In genomic region chr3:150132101-150132749, GRCh38 we compare ENCODE assay signal across 14 cellular contexts.
DNase-seq lines count a peak whose midpoint lies in the region; ATAC-seq and TF ChIP-seq lines count a peak whose summit lies in the region.
"Had no signal": no experiment of that assay in that cellular context is flagged by ENCODE, and none has a peak within 500 bp of the region (broad histone marks: within the 10 kb centered on the region; RNA-seq: fewer than 3 reads in every experiment).

No MANE protein-coding gene starts in this region.

- peak; percentile 45 for DNase-seq in GM12865 (ENCODE audit: low read depth)
- peak; percentile 23 for DNase-seq in H4 (ENCODE audit: low spot score)
- peak; percentile 50 for DNase-seq in NCI-H69 (lab: John Stamatoyannopoulos, UW)
- peak; percentile 38 for DNase-seq in choroid plexus epithelial cell (ENCODE audit: low read depth)
- DNase-seq in activated naive CD4-positive, alpha-beta T cell treated with anti-CD3 and anti-CD28 coated beads, Interleukin-2, amount 10 ng/mL, durations not matched to agents 7 days and 5 days = no peak
- no peak for DNase-seq in activated naive CD4-positive, alpha-beta T cell treated with anti-CD3 and anti-CD28 coated beads, Interleukin-2, amount 50 U/mL, for 16 hours
- DNase-seq in superior temporal gyrus (ENCODE audit: extremely low spot score) = no peak
- DNase-seq: CD4-positive, alpha-beta memory T cell; NCI-H1436; occipital lobe; RPMI8226 had no signal

- CTCF ChIA-PET in activated naive CD4-positive, alpha-beta T cell treated with anti-CD3 and anti-CD28 coated beads, Interleukin-2, amount 10 ng/mL, durations not matched to agents 7 days and 5 days (lab: Charles Lee) = no interaction called here

- ATAC-seq in HG03108 (IDR thresholded peaks at IDR 0.05; ENCODE audit: unreplicated experiment) = no peak
- ATAC-seq: activated T-helper 17 cell treated with anti-CD3 and anti-CD28 coated beads, Interleukin-2, amount 50 U/mL, for 72 hours; WTC11 had no signal

- peaks cover 19% of the 10 kb centered on the region for H3K27me3 Mint-ChIP-seq in activated naive CD4-positive, alpha-beta T cell treated with anti-CD3 and anti-CD28 coated beads, Interleukin-2, amount 10 ng/mL, durations not matched to agents 7 days and 5 days

- H3K36me3 Mint-ChIP-seq in activated naive CD4-positive, alpha-beta T cell treated with anti-CD3 and anti-CD28 coated beads, Interleukin-2, amount 10 ng/mL, durations not matched to agents 7 days and 5 days = no peaks in the 10 kb centered on the region
- H3K36me3 Mint-ChIP-seq: CD4-positive, alpha-beta memory T cell; WTC11 had no signal

- no peak overlapping the region for H3K27ac Mint-ChIP-seq in activated naive CD4-positive, alpha-beta T cell treated with anti-CD3 and anti-CD28 coated beads, Interleukin-2, amount 10 ng/mL, durations not matched to agents 7 days and 5 days
- H3K27ac Mint-ChIP-seq: activated T-helper 17 cell treated with anti-CD3 and anti-CD28 coated beads, Interleukin-2, amount 50 U/mL, for 72 hours; CD4-positive, alpha-beta memory T cell; WTC11 had no signal

- H3K4me3 Mint-ChIP-seq in activated naive CD4-positive, alpha-beta T cell treated with anti-CD3 and anti-CD28 coated beads, Interleukin-2, amount 10 ng/mL, durations not matched to agents 7 days and 5 days = no peak overlapping the region
- H3K4me3 Mint-ChIP-seq: activated T-helper 17 cell treated with anti-CD3 and anti-CD28 coated beads, Interleukin-2, amount 50 U/mL, for 72 hours; CD4-positive, alpha-beta memory T cell; WTC11 had no signal

- no peaks in the 10 kb centered on the region for H3K9me3 Mint-ChIP-seq in activated naive CD4-positive, alpha-beta T cell treated with anti-CD3 and anti-CD28 coated beads, Interleukin-2, amount 10 ng/mL, durations not matched to agents 7 days and 5 days
- H3K9me3 Mint-ChIP-seq: activated T-helper 17 cell treated with anti-CD3 and anti-CD28 coated beads, Interleukin-2, amount 50 U/mL, for 72 hours; CD4-positive, alpha-beta memory T cell had no signal

- no peaks in the 10 kb centered on the region for H3K4me1 Mint-ChIP-seq in activated naive CD4-positive, alpha-beta T cell treated with anti-CD3 and anti-CD28 coated beads, Interleukin-2, amount 10 ng/mL, durations not matched to agents 7 days and 5 days
- H3K4me1 Mint-ChIP-seq: activated T-helper 17 cell treated with anti-CD3 and anti-CD28 coated beads, Interleukin-2, amount 50 U/mL, for 72 hours; CD4-positive, alpha-beta memory T cell had no signal

- TF ChIP-seq CTCF in GM12865 (IDR thresholded peaks at IDR 0.05; ENCODE audit: insufficient read depth, low read depth, low read length, missing control alignments) (no peak), choroid plexus epithelial cell (conservative IDR thresholded peaks at IDR 0.05; ENCODE audit: low read depth, low read length) (no peak)

- no peak overlapping the region for H3K4me3 ChIP-seq in GM12865 (ENCODE audit: low read depth, low read length)
- H3K4me3 ChIP-seq in choroid plexus epithelial cell (ENCODE audit: low read depth, low read length) = no peak overlapping the region

Comparison
In these comparisons a context has a peak if more than half of its experiments do, and no peak if none do; other contexts are left out.
1. DNase-seq: peak in GM12865 (single experiment), H4 (single experiment), NCI-H69 (single experiment) and choroid plexus epithelial cell (single experiment); none in activated naive CD4-positive, alpha-beta T cell treated with anti-CD3 and anti-CD28 coated beads, Interleukin-2, amount 10 ng/mL, durations not matched to agents 7 days and 5 days (single experiment), activated naive CD4-positive, alpha-beta T cell treated with anti-CD3 and anti-CD28 coated beads, Interleukin-2, amount 50 U/mL, for 16 hours (single experiment) and superior temporal gyrus (single experiment).